ENCODE assay signal across 7 cellular contexts in the genomic region with DNA sequence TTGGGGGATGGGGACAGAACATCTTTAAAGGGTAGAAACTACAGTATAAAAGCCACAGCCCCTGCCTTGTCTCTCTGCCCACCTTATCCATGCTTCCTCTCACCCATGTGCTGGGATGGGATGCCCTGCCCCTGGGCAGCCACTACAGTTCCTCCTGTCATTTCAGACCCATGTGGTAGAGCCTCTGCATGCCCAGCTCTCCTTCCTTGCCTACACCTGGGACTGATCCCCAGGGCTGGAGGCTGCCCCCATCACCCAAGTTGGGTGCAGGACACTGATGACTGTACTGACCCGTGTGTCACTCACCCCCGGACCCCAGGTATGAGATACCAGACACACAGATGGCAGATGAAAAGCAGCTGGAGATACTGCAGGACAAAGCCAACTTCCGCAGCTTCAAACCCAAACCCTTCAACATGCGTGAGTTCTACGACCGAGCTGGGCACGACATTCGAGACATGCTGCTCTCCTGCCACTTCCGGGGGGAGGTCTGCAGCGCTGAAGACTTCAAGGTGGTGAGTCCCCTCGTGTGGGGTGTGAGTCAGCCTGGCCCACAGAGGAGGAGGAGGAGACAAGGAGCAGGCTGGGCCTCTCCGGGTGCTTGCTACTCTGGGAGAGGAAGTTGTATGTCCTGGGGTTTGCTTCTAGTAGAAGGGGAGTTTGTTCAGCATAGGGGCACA.
DNase-seq lines count a peak whose midpoint lies in the region; ATAC-seq and TF ChIP-seq lines count a peak whose summit lies in the region.
"Had no signal": no experiment of that assay in that cellular context is flagged by ENCODE, and none has a peak within 500 bp of the region (broad histone marks: within the 10 kb centered on the region; RNA-seq: fewer than 3 reads in every experiment).

No MANE protein-coding gene starts in this region.

- peaks cover 2% of the 10 kb centered on the region for H3K27me3 ChIP-seq in HL-60 (ENCODE audit: insufficient read depth, poor library complexity, severe bottlenecking)

- TF ChIP-seq CTCF in HL-60 (IDR thresholded peaks at IDR 0.05; ENCODE audit: insufficient read depth, low read length) = no peak

- no peak for ATAC-seq in GM21515 (IDR thresholded peaks at IDR 0.05; ENCODE audit: unreplicated experiment)

- peak overlapping the region; percentile 34 for H3K27ac ChIP-seq in HL-60 (replicated peaks)

- DNase-seq in HL-60 (ENCODE audit: low read depth in 1 of 2, low spot score in 1 of 2) = peak; percentile 78 to 88
- peak; percentile 77 for DNase-seq in activated CD8-positive, alpha-beta memory T cell treated with anti-CD3 and anti-CD28 coated beads, Interleukin-2, amount 50 U/mL, for 4 hours
- DNase-seq in stimulated activated CD4-positive, alpha-beta T cell treated with anti-CD3 and anti-CD28 coated beads, Interleukin-12 subunit alpha, Interleukin-12 subunit beta, amount 100 ng/mL, for 48 hours (ENCODE audit: low read depth in 2 of 3, low spot score in 1 of 3) = peak; percentile 20 to 48 (median 24)
- no peak for DNase-seq in NCI-H1105 treated with DMSO at 0.1 percent for 48 hours (lab: John Stamatoyannopoulos, UW)
- no peak for DNase-seq in NCI-H1417 treated with DMSO at 0.1 percent for 48 hours (lab: John Stamatoyannopoulos, UW)
- DNase-seq: HFFc6 had no signal

- H3K4me3 ChIP-seq in HL-60 (replicated peaks; ENCODE audit: insufficient read depth, low read length) = no peak overlapping the region

Comparison
In these comparisons a context has a peak if more than half of its experiments do, and no peak if none do; other contexts are left out.
1. DNase-seq: peak in HL-60 (2 of 2), activated CD8-positive, alpha-beta memory T cell treated with anti-CD3 and anti-CD28 coated beads, Interleukin-2, amount 50 U/mL, for 4 hours (single experiment) and stimulated activated CD4-positive, alpha-beta T cell treated with anti-CD3 and anti-CD28 coated beads, Interleukin-12 subunit alpha, Interleukin-12 subunit beta, amount 100 ng/mL, for 48 hours (3 of 3); none in NCI-H1105 treated with DMSO at 0.1 percent for 48 hours (single experiment) and NCI-H1417 treated with DMSO at 0.1 percent for 48 hours (single experiment).